2 cellular contexts compared by ENCODE assay signal in the genomic region with DNA sequence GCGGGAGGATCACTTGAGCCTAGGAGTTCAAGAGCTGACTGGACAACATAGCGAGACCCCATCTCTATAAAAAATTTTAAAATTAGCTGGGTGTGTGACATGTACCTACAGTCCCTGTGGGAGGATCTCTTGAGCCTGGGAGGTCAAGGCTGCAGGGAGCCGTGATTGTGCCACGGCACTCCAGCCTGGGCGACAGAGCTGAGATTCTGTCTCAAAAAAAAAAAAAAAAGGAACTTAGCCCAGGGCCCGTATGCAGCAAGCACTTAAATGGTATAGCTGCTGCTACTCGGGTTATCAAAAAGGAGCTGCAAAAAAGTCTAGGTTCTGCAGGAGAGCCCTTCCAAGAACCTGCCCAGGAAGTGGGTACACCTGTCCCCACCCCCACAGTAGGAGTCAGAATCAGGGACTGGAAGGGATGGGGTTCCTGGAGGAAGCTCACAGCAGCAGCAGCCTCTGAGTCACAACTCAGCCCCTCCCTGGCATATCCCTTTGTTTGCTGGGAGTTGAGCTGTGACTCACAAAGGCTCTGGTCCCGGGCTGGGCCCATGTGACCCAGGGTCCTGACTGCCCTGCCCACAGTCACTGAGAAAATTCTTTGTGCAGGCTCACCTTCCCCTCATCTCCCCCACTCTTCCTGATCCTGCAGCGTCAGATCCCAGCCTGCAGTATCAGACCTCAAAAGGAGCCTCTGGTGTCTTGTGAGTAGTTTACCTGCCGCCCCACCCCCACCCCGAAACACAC.
TF ChIP-seq lines count a peak whose summit lies in the region.

A gene with protein sequence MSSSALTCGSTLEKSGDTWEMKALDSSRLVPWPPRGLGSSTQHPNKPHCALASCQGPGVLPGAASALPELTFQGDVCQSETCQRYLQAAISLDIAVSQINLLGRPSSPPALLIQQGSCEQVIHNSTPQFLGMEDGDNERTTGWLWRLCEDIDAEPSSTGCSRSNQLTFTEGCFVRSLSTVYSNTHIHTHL (plus strand): TSS at position 576 of the 741 bp plus-strand sequence. CDS start 13,031 bp downstream, outside the sequence.

TF ChIP-seq in A549, 52 proteins besides CTCF, POLR2A, EP300 and RAD21 (continued from another document):
- TF ChIP-seq, protein P1, sequence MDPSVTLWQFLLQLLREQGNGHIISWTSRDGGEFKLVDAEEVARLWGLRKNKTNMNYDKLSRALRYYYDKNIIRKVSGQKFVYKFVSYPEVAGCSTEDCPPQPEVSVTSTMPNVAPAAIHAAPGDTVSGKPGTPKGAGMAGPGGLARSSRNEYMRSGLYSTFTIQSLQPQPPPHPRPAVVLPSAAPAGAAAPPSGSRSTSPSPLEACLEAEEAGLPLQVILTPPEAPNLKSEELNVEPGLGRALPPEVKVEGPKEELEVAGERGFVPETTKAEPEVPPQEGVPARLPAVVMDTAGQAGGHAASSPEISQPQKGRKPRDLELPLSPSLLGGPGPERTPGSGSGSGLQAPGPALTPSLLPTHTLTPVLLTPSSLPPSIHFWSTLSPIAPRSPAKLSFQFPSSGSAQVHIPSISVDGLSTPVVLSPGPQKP (IDR thresholded peaks at IDR 0.05; ENCODE audit: low read depth, low read length) = no peak
- TF ChIP-seq, protein P2, sequence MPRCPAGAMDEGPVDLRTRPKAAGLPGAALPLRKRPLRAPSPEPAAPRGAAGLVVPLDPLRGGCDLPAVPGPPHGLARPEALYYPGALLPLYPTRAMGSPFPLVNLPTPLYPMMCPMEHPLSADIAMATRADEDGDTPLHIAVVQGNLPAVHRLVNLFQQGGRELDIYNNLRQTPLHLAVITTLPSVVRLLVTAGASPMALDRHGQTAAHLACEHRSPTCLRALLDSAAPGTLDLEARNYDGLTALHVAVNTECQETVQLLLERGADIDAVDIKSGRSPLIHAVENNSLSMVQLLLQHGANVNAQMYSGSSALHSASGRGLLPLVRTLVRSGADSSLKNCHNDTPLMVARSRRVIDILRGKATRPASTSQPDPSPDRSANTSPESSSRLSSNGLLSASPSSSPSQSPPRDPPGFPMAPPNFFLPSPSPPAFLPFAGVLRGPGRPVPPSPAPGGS (IDR thresholded peaks at IDR 0.05) = no peak
- TF ChIP-seq NR3C1 (IDR thresholded peaks at IDR 0.05) (no peak), PHF8 (IDR thresholded peaks at IDR 0.05; ENCODE audit: borderline replicate concordance, low read depth) (no peak), JUNB (IDR thresholded peaks at IDR 0.05) (peak; percentile 58), JUN (IDR thresholded peaks at IDR 0.05) (peak in 1 of 2 experiments; percentile 49; a peak in 1 of 5 replicates), ZNF302 (CRISPR knock-in tag; IDR thresholded peaks at IDR 0.05) (no peak), RCOR1 (IDR thresholded peaks at IDR 0.05; ENCODE audit: low read depth, low read length) (no peak), SMC3 (IDR thresholded peaks at IDR 0.05) (peak; percentile 16; the same call in 1 of the 3 replicates), FOSL2 (IDR thresholded peaks at IDR 0.05) (peak; percentile 54), FOSL2 (CRISPR knock-in tag; IDR thresholded peaks at IDR 0.05) (peak; percentile 93), ESRRA (IDR thresholded peaks at IDR 0.05; ENCODE audit: borderline replicate concordance, low read length) (no peak), SREBF2 (IDR thresholded peaks at IDR 0.05) (no peak), HOXB5 (CRISPR knock-in tag; IDR thresholded peaks at IDR 0.05) (no peak), ZSCAN20 (CRISPR knock-in tag; IDR thresholded peaks at IDR 0.05) (no peak), RFX5 (IDR thresholded peaks at IDR 0.05) (no peak)
- TF ChIP-seq, protein P3, sequence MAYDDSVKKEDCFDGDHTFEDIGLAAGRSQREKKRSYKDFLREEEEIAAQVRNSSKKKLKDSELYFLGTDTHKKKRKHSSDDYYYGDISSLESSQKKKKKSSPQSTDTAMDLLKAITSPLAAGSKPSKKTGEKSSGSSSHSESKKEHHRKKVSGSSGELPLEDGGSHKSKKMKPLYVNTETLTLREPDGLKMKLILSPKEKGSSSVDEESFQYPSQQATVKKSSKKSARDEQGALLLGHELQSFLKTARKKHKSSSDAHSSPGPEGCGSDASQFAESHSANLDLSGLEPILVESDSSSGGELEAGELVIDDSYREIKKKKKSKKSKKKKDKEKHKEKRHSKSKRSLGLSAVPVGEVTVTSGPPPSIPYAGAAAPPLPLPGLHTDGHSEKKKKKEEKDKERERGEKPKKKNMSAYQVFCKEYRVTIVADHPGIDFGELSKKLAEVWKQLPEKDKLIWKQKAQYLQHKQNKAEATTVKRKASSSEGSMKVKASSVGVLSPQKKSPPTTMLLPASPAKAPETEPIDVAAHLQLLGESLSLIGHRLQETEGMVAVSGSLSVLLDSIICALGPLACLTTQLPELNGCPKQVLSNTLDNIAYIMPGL (CRISPR knock-in tag; IDR thresholded peaks at IDR 0.05; ENCODE audit: borderline replicate concordance) = no peak
- TF ChIP-seq, protein P4, sequence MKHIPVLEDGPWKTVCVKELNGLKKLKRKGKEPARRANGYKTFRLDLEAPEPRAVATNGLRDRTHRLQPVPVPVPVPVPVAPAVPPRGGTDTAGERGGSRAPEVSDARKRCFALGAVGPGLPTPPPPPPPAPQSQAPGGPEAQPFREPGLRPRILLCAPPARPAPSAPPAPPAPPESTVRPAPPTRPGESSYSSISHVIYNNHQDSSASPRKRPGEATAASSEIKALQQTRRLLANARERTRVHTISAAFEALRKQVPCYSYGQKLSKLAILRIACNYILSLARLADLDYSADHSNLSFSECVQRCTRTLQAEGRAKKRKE (CRISPR knock-in tag; IDR thresholded peaks at IDR 0.05; ENCODE audit: low read depth) = no peak

TF ChIP-seq in HCT116, 20 proteins besides CTCF, POLR2A, EP300 and RAD21 (continued from another document):
- TF ChIP-seq, protein P5, sequence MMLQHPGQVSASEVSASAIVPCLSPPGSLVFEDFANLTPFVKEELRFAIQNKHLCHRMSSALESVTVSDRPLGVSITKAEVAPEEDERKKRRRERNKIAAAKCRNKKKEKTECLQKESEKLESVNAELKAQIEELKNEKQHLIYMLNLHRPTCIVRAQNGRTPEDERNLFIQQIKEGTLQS (IDR thresholded peaks at IDR 0.05) = no peak
- TF ChIP-seq EZH2 (IDR thresholded peaks at IDR 0.05) = no peak
- TF ChIP-seq SRF (IDR thresholded peaks at IDR 0.05; ENCODE audit: low read depth) = no peak
- TF ChIP-seq JUND (IDR thresholded peaks at IDR 0.05) = no peak
- TF ChIP-seq CEBPB (IDR thresholded peaks at IDR 0.05; ENCODE audit: low read depth) = no peak
- no peak for TF ChIP-seq SIN3A (IDR thresholded peaks at IDR 0.05; ENCODE audit: low read depth)
- no peak for TF ChIP-seq FOSL1 (IDR thresholded peaks at IDR 0.05; ENCODE audit: low read depth)
